1 cellular context compared by ENCODE assay signal in the genomic region with DNA sequence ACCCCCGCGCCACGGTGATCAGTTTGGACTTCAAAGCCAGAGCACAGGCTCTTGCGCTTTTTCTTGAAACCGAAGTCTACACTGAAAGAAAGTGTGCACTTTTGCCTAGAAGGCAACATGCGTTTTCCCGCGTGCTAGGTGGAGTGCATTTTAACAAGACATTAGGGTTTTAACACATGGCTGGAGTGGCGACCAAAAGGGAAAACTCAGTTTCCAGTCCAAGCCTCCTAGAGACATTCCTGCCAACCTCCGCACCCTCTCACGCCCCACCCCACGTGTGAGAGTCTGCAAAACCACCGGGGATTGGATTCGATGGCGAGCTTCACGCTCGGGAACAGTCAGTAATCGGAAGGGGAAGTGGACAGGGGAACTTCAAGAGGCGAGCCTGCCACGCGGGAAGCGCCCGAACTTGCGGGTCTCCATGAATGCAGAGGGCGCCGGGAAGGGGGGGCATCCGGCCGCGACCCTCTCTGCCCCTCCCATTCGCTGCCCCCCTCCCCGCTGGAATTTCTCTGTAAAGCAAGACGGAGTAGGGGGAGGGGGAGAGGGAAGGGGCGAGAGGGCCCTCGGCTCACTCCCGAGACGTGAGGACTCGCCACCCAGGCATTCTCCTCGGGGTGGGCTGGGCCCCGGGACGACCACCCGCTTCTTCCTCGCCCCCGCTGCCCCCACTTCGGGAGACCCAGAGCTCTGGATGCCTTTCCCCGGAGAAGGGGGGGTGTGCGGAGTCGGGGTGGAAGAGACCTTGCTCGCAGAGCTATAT.
A peak's percentile ranks its signal among the peaks of the same experiment; 100 is the strongest.
TF ChIP-seq lines count a peak whose summit lies in the region.

No MANE protein-coding gene starts in this region.

TF ChIP-seq in K562, 482 proteins besides CTCF, POLR2A, EP300 and RAD21 (continued from another document and continues in another):
- TF ChIP-seq, protein P1, sequence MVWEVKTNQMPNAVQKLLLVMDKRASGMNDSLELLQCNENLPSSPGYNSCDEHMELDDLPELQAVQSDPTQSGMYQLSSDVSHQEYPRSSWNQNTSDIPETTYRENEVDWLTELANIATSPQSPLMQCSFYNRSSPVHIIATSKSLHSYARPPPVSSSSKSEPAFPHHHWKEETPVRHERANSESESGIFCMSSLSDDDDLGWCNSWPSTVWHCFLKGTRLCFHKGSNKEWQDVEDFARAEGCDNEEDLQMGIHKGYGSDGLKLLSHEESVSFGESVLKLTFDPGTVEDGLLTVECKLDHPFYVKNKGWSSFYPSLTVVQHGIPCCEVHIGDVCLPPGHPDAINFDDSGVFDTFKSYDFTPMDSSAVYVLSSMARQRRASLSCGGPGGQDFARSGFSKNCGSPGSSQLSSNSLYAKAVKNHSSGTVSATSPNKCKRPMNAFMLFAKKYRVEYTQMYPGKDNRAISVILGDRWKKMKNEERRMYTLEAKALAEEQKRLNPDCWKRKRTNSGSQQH (CRISPR knock-in tag; IDR thresholded peaks at IDR 0.05): no peak
- TF ChIP-seq BCOR (IDR thresholded peaks at IDR 0.05) (no peak), RBM39 (optimal IDR thresholded peaks at IDR 0.05; ENCODE audit: low read depth, low read length) (no peak), NEUROD1 (IDR thresholded peaks at IDR 0.05; ENCODE audit: borderline replicate concordance, low read depth, low read length, partially characterized antibody) (no peak), KLF16 (IDR thresholded peaks at IDR 0.05) (no peak), TAF1 (IDR thresholded peaks at IDR 0.05; ENCODE audit: control insufficient read depth, extremely low read depth, insufficient read depth, low read length, severe bottlenecking) (no peak), TCF7L2 (IDR thresholded peaks at IDR 0.05; ENCODE audit: low read depth, low read length) (no peak), ZSCAN29 (IDR thresholded peaks at IDR 0.05) (peak; percentile 46; the same call in 1 of the 2 replicates), KAT2B (IDR thresholded peaks at IDR 0.05; ENCODE audit: low read depth, low read length) (no peak), FIP1L1 (IDR thresholded peaks at IDR 0.05; ENCODE audit: low read depth, low read length, poor library complexity, severe bottlenecking) (no peak), ZNF780A (CRISPR knock-in tag; IDR thresholded peaks at IDR 0.05) (no peak), ESRRB (CRISPR knock-in tag; IDR thresholded peaks at IDR 0.05; ENCODE audit: borderline replicate concordance) (no peak), MCM3 (IDR thresholded peaks at IDR 0.05) (no peak), SMARCA4 (IDR thresholded peaks at IDR 0.05) (no peak), TBP (optimal IDR thresholded peaks at IDR 0.05; ENCODE audit: low read depth, low read length) (peak; percentile 37), NFE2 (IDR thresholded peaks at IDR 0.05; ENCODE audit: low read depth) (no peak), SAFB (IDR thresholded peaks at IDR 0.05; ENCODE audit: borderline replicate concordance, low read depth, low read length) (no peak), SOX6 (IDR thresholded peaks at IDR 0.05) (no peak), POLR2H (tag; IDR thresholded peaks at IDR 0.05; ENCODE audit: low read depth) (no peak), ZNF133 (CRISPR knock-in tag; IDR thresholded peaks at IDR 0.05) (no peak), LARP7 (IDR thresholded peaks at IDR 0.05) (no peak), FOSL1 (tag; conservative IDR thresholded peaks at IDR 0.05) (no peak), NUFIP1 (IDR thresholded peaks at IDR 0.05; ENCODE audit: partially characterized antibody) (no peak), MCM7 (IDR thresholded peaks at IDR 0.05) (no peak), ZFP30 (CRISPR knock-in tag; IDR thresholded peaks at IDR 0.05; ENCODE audit: borderline replicate concordance) (no peak), PHF20 (IDR thresholded peaks at IDR 0.05; ENCODE audit: partially characterized antibody) (no peak), ARID1B (IDR thresholded peaks at IDR 0.05) (no peak), CHCHD3 (CRISPR knock-in tag; IDR thresholded peaks at IDR 0.05) (no peak), SLC30A9 (CRISPR knock-in tag; IDR thresholded peaks at IDR 0.05) (no peak), RUNX1 (IDR thresholded peaks at IDR 0.05; ENCODE audit: low read depth) (no peak), ZNF140 (CRISPR knock-in tag; IDR thresholded peaks at IDR 0.05) (no peak), BRF1 (IDR thresholded peaks at IDR 0.05; ENCODE audit: borderline replicate concordance, extremely low read depth, insufficient read length) (no peak), DMBX1 (CRISPR knock-in tag; IDR thresholded peaks at IDR 0.05; ENCODE audit: borderline replicate concordance) (no peak)
- TF ChIP-seq, protein P2, sequence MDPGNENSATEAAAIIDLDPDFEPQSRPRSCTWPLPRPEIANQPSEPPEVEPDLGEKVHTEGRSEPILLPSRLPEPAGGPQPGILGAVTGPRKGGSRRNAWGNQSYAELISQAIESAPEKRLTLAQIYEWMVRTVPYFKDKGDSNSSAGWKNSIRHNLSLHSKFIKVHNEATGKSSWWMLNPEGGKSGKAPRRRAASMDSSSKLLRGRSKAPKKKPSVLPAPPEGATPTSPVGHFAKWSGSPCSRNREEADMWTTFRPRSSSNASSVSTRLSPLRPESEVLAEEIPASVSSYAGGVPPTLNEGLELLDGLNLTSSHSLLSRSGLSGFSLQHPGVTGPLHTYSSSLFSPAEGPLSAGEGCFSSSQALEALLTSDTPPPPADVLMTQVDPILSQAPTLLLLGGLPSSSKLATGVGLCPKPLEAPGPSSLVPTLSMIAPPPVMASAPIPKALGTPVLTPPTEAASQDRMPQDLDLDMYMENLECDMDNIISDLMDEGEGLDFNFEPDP (CRISPR knock-in tag; IDR thresholded peaks at IDR 0.05): no peak
- TF ChIP-seq, protein P3, sequence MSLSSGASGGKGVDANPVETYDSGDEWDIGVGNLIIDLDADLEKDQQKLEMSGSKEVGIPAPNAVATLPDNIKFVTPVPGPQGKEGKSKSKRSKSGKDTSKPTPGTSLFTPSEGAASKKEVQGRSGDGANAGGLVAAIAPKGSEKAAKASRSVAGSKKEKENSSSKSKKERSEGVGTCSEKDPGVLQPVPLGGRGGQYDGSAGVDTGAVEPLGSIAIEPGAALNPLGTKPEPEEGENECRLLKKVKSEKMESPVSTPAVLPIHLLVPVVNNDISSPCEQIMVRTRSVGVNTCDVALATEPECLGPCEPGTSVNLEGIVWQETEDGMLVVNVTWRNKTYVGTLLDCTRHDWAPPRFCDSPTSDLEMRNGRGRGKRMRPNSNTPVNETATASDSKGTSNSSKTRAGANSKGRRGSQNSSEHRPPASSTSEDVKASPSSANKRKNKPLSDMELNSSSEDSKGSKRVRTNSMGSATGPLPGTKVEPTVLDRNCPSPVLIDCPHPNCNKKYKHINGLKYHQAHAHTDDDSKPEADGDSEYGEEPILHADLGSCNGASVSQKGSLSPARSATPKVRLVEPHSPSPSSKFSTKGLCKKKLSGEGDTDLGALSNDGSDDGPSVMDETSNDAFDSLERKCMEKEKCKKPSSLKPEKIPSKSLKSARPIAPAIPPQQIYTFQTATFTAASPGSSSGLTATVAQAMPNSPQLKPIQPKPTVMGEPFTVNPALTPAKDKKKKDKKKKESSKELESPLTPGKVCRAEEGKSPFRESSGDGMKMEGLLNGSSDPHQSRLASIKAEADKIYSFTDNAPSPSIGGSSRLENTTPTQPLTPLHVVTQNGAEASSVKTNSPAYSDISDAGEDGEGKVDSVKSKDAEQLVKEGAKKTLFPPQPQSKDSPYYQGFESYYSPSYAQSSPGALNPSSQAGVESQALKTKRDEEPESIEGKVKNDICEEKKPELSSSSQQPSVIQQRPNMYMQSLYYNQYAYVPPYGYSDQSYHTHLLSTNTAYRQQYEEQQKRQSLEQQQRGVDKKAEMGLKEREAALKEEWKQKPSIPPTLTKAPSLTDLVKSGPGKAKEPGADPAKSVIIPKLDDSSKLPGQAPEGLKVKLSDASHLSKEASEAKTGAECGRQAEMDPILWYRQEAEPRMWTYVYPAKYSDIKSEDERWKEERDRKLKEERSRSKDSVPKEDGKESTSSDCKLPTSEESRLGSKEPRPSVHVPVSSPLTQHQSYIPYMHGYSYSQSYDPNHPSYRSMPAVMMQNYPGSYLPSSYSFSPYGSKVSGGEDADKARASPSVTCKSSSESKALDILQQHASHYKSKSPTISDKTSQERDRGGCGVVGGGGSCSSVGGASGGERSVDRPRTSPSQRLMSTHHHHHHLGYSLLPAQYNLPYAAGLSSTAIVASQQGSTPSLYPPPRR (CRISPR knock-in tag; IDR thresholded peaks at IDR 0.05; ENCODE audit: borderline replicate concordance): no peak
- TF ChIP-seq, protein P4, sequence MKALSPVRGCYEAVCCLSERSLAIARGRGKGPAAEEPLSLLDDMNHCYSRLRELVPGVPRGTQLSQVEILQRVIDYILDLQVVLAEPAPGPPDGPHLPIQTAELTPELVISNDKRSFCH (CRISPR knock-in tag; IDR thresholded peaks at IDR 0.05): no peak
- TF ChIP-seq, protein P4 (tag; IDR thresholded peaks at IDR 0.05): 0 out of 2 replicates have a peak, but pooled peaks have one; percentile 19
- TF ChIP-seq, protein P5, sequence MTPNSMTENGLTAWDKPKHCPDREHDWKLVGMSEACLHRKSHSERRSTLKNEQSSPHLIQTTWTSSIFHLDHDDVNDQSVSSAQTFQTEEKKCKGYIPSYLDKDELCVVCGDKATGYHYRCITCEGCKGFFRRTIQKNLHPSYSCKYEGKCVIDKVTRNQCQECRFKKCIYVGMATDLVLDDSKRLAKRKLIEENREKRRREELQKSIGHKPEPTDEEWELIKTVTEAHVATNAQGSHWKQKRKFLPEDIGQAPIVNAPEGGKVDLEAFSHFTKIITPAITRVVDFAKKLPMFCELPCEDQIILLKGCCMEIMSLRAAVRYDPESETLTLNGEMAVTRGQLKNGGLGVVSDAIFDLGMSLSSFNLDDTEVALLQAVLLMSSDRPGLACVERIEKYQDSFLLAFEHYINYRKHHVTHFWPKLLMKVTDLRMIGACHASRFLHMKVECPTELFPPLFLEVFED (CRISPR knock-in tag; conservative IDR thresholded peaks at IDR 0.05): no peak
- TF ChIP-seq, protein P6, sequence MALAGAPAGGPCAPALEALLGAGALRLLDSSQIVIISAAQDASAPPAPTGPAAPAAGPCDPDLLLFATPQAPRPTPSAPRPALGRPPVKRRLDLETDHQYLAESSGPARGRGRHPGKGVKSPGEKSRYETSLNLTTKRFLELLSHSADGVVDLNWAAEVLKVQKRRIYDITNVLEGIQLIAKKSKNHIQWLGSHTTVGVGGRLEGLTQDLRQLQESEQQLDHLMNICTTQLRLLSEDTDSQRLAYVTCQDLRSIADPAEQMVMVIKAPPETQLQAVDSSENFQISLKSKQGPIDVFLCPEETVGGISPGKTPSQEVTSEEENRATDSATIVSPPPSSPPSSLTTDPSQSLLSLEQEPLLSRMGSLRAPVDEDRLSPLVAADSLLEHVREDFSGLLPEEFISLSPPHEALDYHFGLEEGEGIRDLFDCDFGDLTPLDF (CRISPR knock-in tag; IDR thresholded peaks at IDR 0.05): no peak
- TF ChIP-seq, protein P7, sequence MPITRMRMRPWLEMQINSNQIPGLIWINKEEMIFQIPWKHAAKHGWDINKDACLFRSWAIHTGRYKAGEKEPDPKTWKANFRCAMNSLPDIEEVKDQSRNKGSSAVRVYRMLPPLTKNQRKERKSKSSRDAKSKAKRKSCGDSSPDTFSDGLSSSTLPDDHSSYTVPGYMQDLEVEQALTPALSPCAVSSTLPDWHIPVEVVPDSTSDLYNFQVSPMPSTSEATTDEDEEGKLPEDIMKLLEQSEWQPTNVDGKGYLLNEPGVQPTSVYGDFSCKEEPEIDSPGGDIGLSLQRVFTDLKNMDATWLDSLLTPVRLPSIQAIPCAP (CRISPR knock-in tag; IDR thresholded peaks at IDR 0.05; ENCODE audit: borderline replicate concordance): no peak
- TF ChIP-seq, protein P8, sequence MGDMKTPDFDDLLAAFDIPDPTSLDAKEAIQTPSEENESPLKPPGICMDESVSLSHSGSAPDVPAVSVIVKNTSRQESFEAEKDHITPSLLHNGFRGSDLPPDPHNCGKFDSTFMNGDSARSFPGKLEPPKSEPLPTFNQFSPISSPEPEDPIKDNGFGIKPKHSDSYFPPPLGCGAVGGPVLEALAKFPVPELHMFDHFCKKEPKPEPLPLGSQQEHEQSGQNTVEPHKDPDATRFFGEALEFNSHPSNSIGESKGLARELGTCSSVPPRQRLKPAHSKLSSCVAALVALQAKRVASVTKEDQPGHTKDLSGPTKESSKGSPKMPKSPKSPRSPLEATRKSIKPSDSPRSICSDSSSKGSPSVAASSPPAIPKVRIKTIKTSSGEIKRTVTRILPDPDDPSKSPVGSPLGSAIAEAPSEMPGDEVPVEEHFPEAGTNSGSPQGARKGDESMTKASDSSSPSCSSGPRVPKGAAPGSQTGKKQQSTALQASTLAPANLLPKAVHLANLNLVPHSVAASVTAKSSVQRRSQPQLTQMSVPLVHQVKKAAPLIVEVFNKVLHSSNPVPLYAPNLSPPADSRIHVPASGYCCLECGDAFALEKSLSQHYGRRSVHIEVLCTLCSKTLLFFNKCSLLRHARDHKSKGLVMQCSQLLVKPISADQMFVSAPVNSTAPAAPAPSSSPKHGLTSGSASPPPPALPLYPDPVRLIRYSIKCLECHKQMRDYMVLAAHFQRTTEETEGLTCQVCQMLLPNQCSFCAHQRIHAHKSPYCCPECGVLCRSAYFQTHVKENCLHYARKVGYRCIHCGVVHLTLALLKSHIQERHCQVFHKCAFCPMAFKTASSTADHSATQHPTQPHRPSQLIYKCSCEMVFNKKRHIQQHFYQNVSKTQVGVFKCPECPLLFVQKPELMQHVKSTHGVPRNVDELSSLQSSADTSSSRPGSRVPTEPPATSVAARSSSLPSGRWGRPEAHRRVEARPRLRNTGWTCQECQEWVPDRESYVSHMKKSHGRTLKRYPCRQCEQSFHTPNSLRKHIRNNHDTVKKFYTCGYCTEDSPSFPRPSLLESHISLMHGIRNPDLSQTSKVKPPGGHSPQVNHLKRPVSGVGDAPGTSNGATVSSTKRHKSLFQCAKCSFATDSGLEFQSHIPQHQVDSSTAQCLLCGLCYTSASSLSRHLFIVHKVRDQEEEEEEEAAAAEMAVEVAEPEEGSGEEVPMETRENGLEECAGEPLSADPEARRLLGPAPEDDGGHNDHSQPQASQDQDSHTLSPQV (IDR thresholded peaks at IDR 0.05): peak; percentile 60; the same call in 1 of the 2 replicates
